Comparison of ENCODE assay signal across 23 cellular contexts in genomic region chr11:127651888-127652221, GRCh38.
DNase-seq lines count a peak whose midpoint lies in the region; ATAC-seq and TF ChIP-seq lines count a peak whose summit lies in the region.
"Had no signal": no experiment of that assay in that cellular context is flagged by ENCODE, and none has a peak within 500 bp of the region (broad histone marks: within the 10 kb centered on the region; RNA-seq: fewer than 3 reads in every experiment).

No MANE protein-coding gene starts in this region.

- H3K27me3 Mint-ChIP-seq in activated CD4-positive, alpha-beta T cell treated with anti-CD3 and anti-CD28 coated beads for 36 hours: no peaks in the 10 kb centered on the region
- H3K27me3 Mint-ChIP-seq: activated naive CD4-positive, alpha-beta T cell treated with anti-CD3 and anti-CD28 coated beads, Interleukin-2, amount 50 U/mL, for 24 hours; brain had no signal

- H3K4me3 Mint-ChIP-seq in activated CD4-positive, alpha-beta T cell treated with anti-CD3 and anti-CD28 coated beads for 36 hours: no peak overlapping the region
- H3K4me3 Mint-ChIP-seq in stimulated activated effector memory CD8-positive, alpha-beta T cell treated with anti-CD3 and anti-CD28 coated beads, Interleukin-12 subunit alpha, Interleukin-12 subunit beta, amount 100 ng/mL, for 72 hours: no peak overlapping the region
- H3K4me3 Mint-ChIP-seq: activated naive CD4-positive, alpha-beta T cell treated with anti-CD3 and anti-CD28 coated beads, Interleukin-2, amount 50 U/mL, for 24 hours; brain had no signal

- H3K4me3 ChIP-seq in brain microvascular endothelial cell (ENCODE audit: low read depth, low read length): no peak overlapping the region
- H3K4me3 ChIP-seq: BLaER1 treated with 17β-estradiol and CSF1 and Interleukin-3, amounts not matched to agents 10 nM and 100 nM; coronary artery; thoracic aorta had no signal

- intact Hi-C loops in activated CD4-positive, alpha-beta T cell treated with anti-CD3 and anti-CD28 coated beads for 36 hours (cut with DNase I, micrococcal nuclease): no loop called here

- no peak overlapping the region for H3K27ac Mint-ChIP-seq in activated CD4-positive, alpha-beta T cell treated with anti-CD3 and anti-CD28 coated beads for 36 hours
- H3K27ac Mint-ChIP-seq in stimulated activated effector memory CD8-positive, alpha-beta T cell treated with anti-CD3 and anti-CD28 coated beads, Interleukin-12 subunit alpha, Interleukin-12 subunit beta, amount 100 ng/mL, for 72 hours: no peak overlapping the region
- H3K27ac Mint-ChIP-seq: activated naive CD4-positive, alpha-beta T cell treated with anti-CD3 and anti-CD28 coated beads, Interleukin-2, amount 50 U/mL, for 24 hours had no signal

- no peak for DNase-seq in activated CD4-positive, alpha-beta T cell treated with anti-CD3 and anti-CD28 coated beads for 36 hours
- DNase-seq in activated CD4-positive, alpha-beta T cell treated with anti-CD3 and anti-CD28 coated beads for 1 hour: no peak
- DNase-seq in brain microvascular endothelial cell (peak; percentile 14), GM10266 (ENCODE audit: extremely low spot score) (no peak), islet precursor cell (no peak)
- DNase-seq in stimulated activated effector memory CD8-positive, alpha-beta T cell treated with anti-CD3 and anti-CD28 coated beads, Interleukin-12 subunit alpha, Interleukin-12 subunit beta, amount 100 ng/mL, for 72 hours (ENCODE audit: low spot score in 2 of 2): no peak
- DNase-seq: 8988T; activated CD4-positive, alpha-beta T cell treated with anti-CD3 and anti-CD28 coated beads, Interleukin-2, amount 50 U/mL, for 48 hours; H7; left colon; MM.1S; NCI-H1930; NCI-H524; Right ventricle myocardium superior; T-helper 1 cell had no signal

- H3K36me3 ChIP-seq in brain microvascular endothelial cell (replicated peaks): no peaks in the 10 kb centered on the region
- H3K36me3 ChIP-seq: BLaER1 treated with 17β-estradiol and CSF1 and Interleukin-3, amounts not matched to agents 10 nM and 100 nM; neutrophil; thoracic aorta had no signal

- no peak for TF ChIP-seq CTCF in brain microvascular endothelial cell (IDR thresholded peaks at IDR 0.05; ENCODE audit: low read depth, low read length, missing control alignments)
- no peak for TF ChIP-seq CTCF in GM10266 (IDR thresholded peaks at IDR 0.05; ENCODE audit: control insufficient read depth, insufficient read depth, low read depth, missing control alignments)

- no peaks in the 10 kb centered on the region for H3K4me1 Mint-ChIP-seq in activated CD4-positive, alpha-beta T cell treated with anti-CD3 and anti-CD28 coated beads for 36 hours
- H3K4me1 Mint-ChIP-seq in stimulated activated effector memory CD8-positive, alpha-beta T cell treated with anti-CD3 and anti-CD28 coated beads, Interleukin-12 subunit alpha, Interleukin-12 subunit beta, amount 100 ng/mL, for 72 hours: no peaks in the 10 kb centered on the region
- H3K4me1 Mint-ChIP-seq: activated naive CD4-positive, alpha-beta T cell treated with anti-CD3 and anti-CD28 coated beads, Interleukin-2, amount 50 U/mL, for 24 hours had no signal

- CTCF ChIA-PET in activated CD4-positive, alpha-beta T cell treated with anti-CD3 and anti-CD28 coated beads for 36 hours (lab: Charles Lee): interaction anchor here (0.6 kb wide), 1 partner anchor 306 kb away, joined by 3 read pairs; no protein-coding TSS in a partner anchor

- H3K36me3 Mint-ChIP-seq in activated CD4-positive, alpha-beta T cell treated with anti-CD3 and anti-CD28 coated beads for 36 hours (ENCODE audit: low read depth): no peaks in the 10 kb centered on the region
- no peaks in the 10 kb centered on the region for H3K36me3 Mint-ChIP-seq in stimulated activated effector memory CD8-positive, alpha-beta T cell treated with anti-CD3 and anti-CD28 coated beads, Interleukin-12 subunit alpha, Interleukin-12 subunit beta, amount 100 ng/mL, for 72 hours
- H3K36me3 Mint-ChIP-seq: activated naive CD4-positive, alpha-beta T cell treated with anti-CD3 and anti-CD28 coated beads, Interleukin-2, amount 50 U/mL, for 24 hours; brain had no signal

- peak; percentile 53 for ATAC-seq in activated CD4-positive, alpha-beta T cell treated with anti-CD3 and anti-CD28 coated beads for 36 hours
- ATAC-seq in HG03432 (IDR thresholded peaks at IDR 0.05; ENCODE audit: unreplicated experiment) (peak; percentile 75), GM19455 (IDR thresholded peaks at IDR 0.05; ENCODE audit: unreplicated experiment) (no peak)
- ATAC-seq in stimulated activated effector memory CD8-positive, alpha-beta T cell treated with anti-CD3 and anti-CD28 coated beads, Interleukin-12 subunit alpha, Interleukin-12 subunit beta, amount 100 ng/mL, for 72 hours: peak; percentile 36
- ATAC-seq: left colon had no signal

- POLR2A ChIA-PET in activated CD4-positive, alpha-beta T cell treated with anti-CD3 and anti-CD28 coated beads for 36 hours (lab: Charles Lee): no interaction called here

- H3K27ac ChIP-seq in brain microvascular endothelial cell: peak overlapping the region; percentile 75
- H3K27ac ChIP-seq: BLaER1 treated with 17β-estradiol and CSF1 and Interleukin-3, amounts not matched to agents 10 nM and 100 nM; coronary artery; neutrophil; thoracic aorta had no signal

- H3K27me3 ChIP-seq in brain microvascular endothelial cell (replicated peaks): no peaks in the 10 kb centered on the region
- H3K27me3 ChIP-seq: BLaER1 treated with 17β-estradiol and CSF1 and Interleukin-3, amounts not matched to agents 10 nM and 100 nM; neutrophil had no signal

- no peaks in the 10 kb centered on the region for H3K9me3 Mint-ChIP-seq in activated CD4-positive, alpha-beta T cell treated with anti-CD3 and anti-CD28 coated beads for 36 hours (ENCODE audit: low read depth)
- H3K9me3 Mint-ChIP-seq in stimulated activated effector memory CD8-positive, alpha-beta T cell treated with anti-CD3 and anti-CD28 coated beads, Interleukin-12 subunit alpha, Interleukin-12 subunit beta, amount 100 ng/mL, for 72 hours: peaks cover 3% of the 10 kb centered on the region
- H3K9me3 Mint-ChIP-seq: activated naive CD4-positive, alpha-beta T cell treated with anti-CD3 and anti-CD28 coated beads, Interleukin-2, amount 50 U/mL, for 24 hours had no signal

- in situ Hi-C loops in brain microvascular endothelial cell (cut with HindIII; ENCODE audit: low pct_ligation_motif_present, low sequenced_read_pairs): no loop called here
